ENCODE assay signal across 8 cellular contexts in genomic region chr7:119465798-119466305, GRCh38.
"Had no signal": no experiment of that assay in that cellular context is flagged by ENCODE, and none has a peak within 500 bp of the region (broad histone marks: within the 10 kb centered on the region; RNA-seq: fewer than 3 reads in every experiment).

No MANE protein-coding gene starts in this region.

- H3K4me3 ChIP-seq: GM23338, K562 had no signal

- H3K4me2 ChIP-seq: GM23338 had no signal

- ATAC-seq: GM23338, K562 had no signal

- FAIRE-seq: H1, H54, HTR-8/SVneo, K562 had no signal

- DNase-seq: H9, HCEC 1CT, IMR-90 had no signal

- H2AFZ ChIP-seq: GM23338 had no signal
